In genomic region chr3:12231481-12231880, GRCh38 we compare ENCODE assay signal across 19 cellular contexts. TPM values are rescaled to one million over a fixed set of nuclear protein-coding genes. Genes with fewer than 3 reads are reported as not detected.
DNase-seq lines count a peak whose midpoint lies in the region; ATAC-seq, FAIRE-seq and TF ChIP-seq lines count a peak whose summit lies in the region.
"Had no signal": no experiment of that assay in that cellular context is flagged by ENCODE, and none has a peak within 500 bp of the region (broad histone marks: within the 10 kb centered on the region; RNA-seq: fewer than 3 reads in every experiment).

No MANE protein-coding gene starts in this region.

- no peak overlapping the region for H3K4me3 Mint-ChIP-seq in endodermal cell
- H3K4me3 Mint-ChIP-seq in natural killer cell treated with Interleukin-12 subunit alpha and Interleukin-12 subunit beta and Interleukin-15 and Interleukin-18, amount 100 ng/mL, for 72 hours, result no peak overlapping the region
- H3K4me3 Mint-ChIP-seq: H9 had no signal

- H3F3A ChIP-seq in SK-N-SH (replicated peaks; ENCODE audit: insufficient read depth), result peaks cover 5% of the 10 kb centered on the region

- no peak for DNase-seq in SK-N-SH
- DNase-seq in endodermal cell, result no peak
- DNase-seq in iris pigment epithelial cell (ENCODE audit: low read depth), result peak; percentile 29
- DNase-seq in natural killer cell treated with Interleukin-12 subunit alpha and Interleukin-12 subunit beta and Interleukin-15 and Interleukin-18, amount 100 ng/mL, for 72 hours (ENCODE audit: low spot score), result no peak
- DNase-seq in activated CD4-positive, alpha-beta T cell treated with anti-CD3 and anti-CD28 coated beads for 1 hour, result no peak
- DNase-seq in urothelium cell line (ENCODE audit: low spot score), result no peak
- DNase-seq in right lobe of liver, result no peak
- DNase-seq: AML-193, DMS79, H9, MG63, NCI-H1048, NCI-H1436 treated with DMSO at 0.1 percent for 48 hours, NCI-H2029, NCI-H2171 treated with DMSO at 0.1 percent for 48 hours, Right ventricle myocardium superior had no signal

- no peaks in the 10 kb centered on the region for H3K36me3 Mint-ChIP-seq in endodermal cell (ENCODE audit: low read depth)
- no peaks in the 10 kb centered on the region for H3K36me3 Mint-ChIP-seq in natural killer cell treated with Interleukin-12 subunit alpha and Interleukin-12 subunit beta and Interleukin-15 and Interleukin-18, amount 100 ng/mL, for 72 hours

- H3K9me3 ChIP-seq in SK-N-SH (no peaks in the 10 kb centered on the region), endodermal cell (ENCODE audit: control insufficient read depth, low read length) (peaks cover 6% of the 10 kb centered on the region), right lobe of liver (no peaks in the 10 kb centered on the region)
- H3K9me3 ChIP-seq: MG63 had no signal

- TF ChIP-seq EP300 in SK-N-SH (IDR thresholded peaks at IDR 0.05; ENCODE audit: borderline replicate concordance in 1 of 2, low read depth in 1 of 2, low read length in 1 of 2), result no peak

- intact Hi-C loops in right lobe of liver (cut with DNase I), result no loop called here

- no peaks in the 10 kb centered on the region for H3K79me2 ChIP-seq in SK-N-SH (ENCODE audit: insufficient read depth)

- H3K4me1 Mint-ChIP-seq in endodermal cell, result peaks cover 34% of the 10 kb centered on the region
- peaks cover 0 to 8% of the 10 kb centered on the region in 2 donors for H3K4me1 Mint-ChIP-seq in natural killer cell treated with Interleukin-12 subunit alpha and Interleukin-12 subunit beta and Interleukin-15 and Interleukin-18, amount 100 ng/mL, for 72 hours (ENCODE audit: low read depth in 2 of 2)

- H2AFZ ChIP-seq in SK-N-SH (ENCODE audit: low read depth), result no peak overlapping the region

- peaks cover 5% of the 10 kb centered on the region for H3K9me3 Mint-ChIP-seq in endodermal cell
- H3K9me3 Mint-ChIP-seq in natural killer cell treated with Interleukin-12 subunit alpha and Interleukin-12 subunit beta and Interleukin-15 and Interleukin-18, amount 100 ng/mL, for 72 hours, result peaks cover 2% of the 10 kb centered on the region

- no peaks in the 10 kb centered on the region for H4K20me1 ChIP-seq in SK-N-SH (ENCODE audit: insufficient read depth)

- H3K4me1 ChIP-seq in SK-N-SH (ENCODE audit: control insufficient read depth in 1 of 2, insufficient read depth in 2 of 2, low read depth in 1 of 2, low read length in 1 of 2) (no peaks in the 10 kb centered on the region; a peak in 1 of 4 replicates), endodermal cell (ENCODE audit: control insufficient read depth, insufficient read depth, low read length) (peaks cover 19% of the 10 kb centered on the region), right lobe of liver (no peaks in the 10 kb centered on the region)

- ATAC-seq in SK-N-SH treated with all-trans-retinoic acid at 6 μM for 48 hours, result no peak
- no peak for ATAC-seq in natural killer cell treated with Interleukin-12 subunit alpha and Interleukin-12 subunit beta and Interleukin-15 and Interleukin-18, amount 100 ng/mL, for 72 hours
- ATAC-seq in right lobe of liver, result no peak

- no peak for FAIRE-seq in urothelium cell line (lab: Jason Lieb, UNC)

- H3K27ac ChIP-seq in SK-N-SH (ENCODE audit: low read depth in 2 of 2, low read length in 1 of 2), result no peak overlapping the region
- H3K27ac ChIP-seq in endodermal cell (ENCODE audit: low read depth, low read length), result no peak overlapping the region
- no peak overlapping the region for H3K27ac ChIP-seq in right lobe of liver
- H3K27ac ChIP-seq: 22Rv1, C4-2B had no signal

- H3K4me3 ChIP-seq in SK-N-SH (ENCODE audit: low read depth in 2 of 2, low read length in 1 of 2) (no peak overlapping the region), endodermal cell (ENCODE audit: low read length) (peak overlapping the region; percentile 20), right lobe of liver (no peak overlapping the region)
- H3K4me3 ChIP-seq: MG63 had no signal

- H3K27me3 ChIP-seq in SK-N-SH (ENCODE audit: insufficient read depth), result no peaks in the 10 kb centered on the region
- no peaks in the 10 kb centered on the region for H3K27me3 ChIP-seq in endodermal cell (ENCODE audit: control insufficient read depth, insufficient read depth, low read length, poor library complexity, severe bottlenecking)
- H3K27me3 ChIP-seq in right lobe of liver, result no peaks in the 10 kb centered on the region
- H3K27me3 ChIP-seq: MG63 had no signal

- no peaks in the 10 kb centered on the region for H3K9me2 ChIP-seq in SK-N-SH

- H3K36me3 ChIP-seq in SK-N-SH (replicated peaks in 1 of 2; ENCODE audit: control insufficient read depth in 1 of 2, insufficient read depth in 2 of 2, low read length in 1 of 2) (no peaks in the 10 kb centered on the region), endodermal cell (ENCODE audit: control insufficient read depth, insufficient read depth, low read length) (no peaks in the 10 kb centered on the region), right lobe of liver (no peaks in the 10 kb centered on the region)
- H3K36me3 ChIP-seq: MG63 had no signal

- no peak for TF ChIP-seq RAD21 in SK-N-SH (IDR thresholded peaks at IDR 0.05; ENCODE audit: low read length)

- H3K9ac ChIP-seq in SK-N-SH (no peak overlapping the region), endodermal cell (ENCODE audit: extremely low read depth, low read length, poor library complexity, severe bottlenecking) (no peak overlapping the region)

- CTCF ChIA-PET in SK-N-SH (lab: Yijun Ruan, JAX), result no interaction called here

- no peaks in the 10 kb centered on the region for H3K27me3 Mint-ChIP-seq in endodermal cell (ENCODE audit: insufficient read depth)
- H3K27me3 Mint-ChIP-seq in natural killer cell treated with Interleukin-12 subunit alpha and Interleukin-12 subunit beta and Interleukin-15 and Interleukin-18, amount 100 ng/mL, for 72 hours, result peaks cover 19 to 45% of the 10 kb centered on the region in 2 donors

- WGBS in SK-N-SH (ENCODE audit: low lambda C conversion rate), result 66% methylated on average over 5 of the region's 5 CpGs
- WGBS in endodermal cell (ENCODE audit: insufficient coverage in 1 of 2, insufficient read length in 1 of 2), 2 experiments, result 93 to 100% methylated on average over 3 to 5 of the region's 5 CpGs
- WGBS in right lobe of liver (ENCODE audit: insufficient coverage, low coverage, low lambda C conversion rate, missing lambda C conversion rate), result 80% methylated on average over 5 of the region's 5 CpGs

- no peak overlapping the region for H3K4me2 ChIP-seq in SK-N-SH

- TF ChIP-seq CTCF in SK-N-SH (IDR thresholded peaks at IDR 0.05) (no peak), endodermal cell (conservative IDR thresholded peaks at IDR 0.05) (no peak), right lobe of liver (IDR thresholded peaks at IDR 0.05) (no peak)

- H3K27ac Mint-ChIP-seq in endodermal cell, result no peak overlapping the region
- no peak overlapping the region for H3K27ac Mint-ChIP-seq in natural killer cell treated with Interleukin-12 subunit alpha and Interleukin-12 subunit beta and Interleukin-15 and Interleukin-18, amount 100 ng/mL, for 72 hours

- TF ChIP-seq POLR2A in right lobe of liver (IDR thresholded peaks at IDR 0.05), result no peak

- POLR2A ChIA-PET in SK-N-SH (lab: Yijun Ruan, JAX), result no interaction called here

TF ChIP-seq in SK-N-SH, 30 proteins besides CTCF, POLR2A, EP300 and RAD21:
- TF ChIP-seq TCF12 (IDR thresholded peaks at IDR 0.05), result 0 out of 2 replicates have a peak, but pooled peaks have one; percentile 9
- TF ChIP-seq ZBTB33 (IDR thresholded peaks at IDR 0.05; ENCODE audit: borderline replicate concordance, low read depth), result no peak
TF ChIP-seq in SK-N-SH: peak in this region for 1.

TF ChIP-seq in SK-N-SH treated with all-trans-retinoic acid at 6 μM for 48 hours, 23 proteins besides CTCF, POLR2A, EP300 and RAD21 (continues in another document):
- TF ChIP-seq ARNTL (CRISPR knock-in tag; IDR thresholded peaks at IDR 0.05; ENCODE audit: borderline replicate concordance, low read depth), result no peak
- TF ChIP-seq BACH2 (CRISPR knock-in tag; IDR thresholded peaks at IDR 0.05; ENCODE audit: borderline replicate concordance), result no peak
- TF ChIP-seq CSDC2 (CRISPR knock-in tag; IDR thresholded peaks at IDR 0.05), result no peak
- TF ChIP-seq ZNF8 (CRISPR knock-in tag; IDR thresholded peaks at IDR 0.05), result no peak
- no peak for TF ChIP-seq RARB (CRISPR knock-in tag; IDR thresholded peaks at IDR 0.05)
- TF ChIP-seq ESRRG (CRISPR knock-in tag; IDR thresholded peaks at IDR 0.05), result no peak
- TF ChIP-seq TCF4 (CRISPR knock-in tag; IDR thresholded peaks at IDR 0.05; ENCODE audit: borderline replicate concordance), result no peak
- no peak for TF ChIP-seq ZNF565 (CRISPR knock-in tag; conservative IDR thresholded peaks at IDR 0.05; ENCODE audit: low read depth)
- no peak for TF ChIP-seq ZC3H10 (CRISPR knock-in tag; IDR thresholded peaks at IDR 0.05)
- TF ChIP-seq PATZ1 (CRISPR knock-in tag; IDR thresholded peaks at IDR 0.05; ENCODE audit: borderline replicate concordance), result no peak

RNA-seq across cellular contexts. Expression of gene PPARG, which starts 57.4 kb away (rescaled TPM):
- 2.5 and 2.8 TPM in 2 replicates for polyA plus RNA-seq in SK-N-SH (2012; rRNA removed)
- 3.3 and 3.4 TPM in 2 replicates for polyA plus RNA-seq in SK-N-SH (2012; cell fraction: cytosol; rRNA removed)
- polyA plus RNA-seq in SK-N-SH (2012; cell fraction: nucleus; rRNA removed), result 1.3 and 1.7 TPM in 2 replicates
- 1 to 10 TPM; 3.8 to 4.5 TPM for total RNA-seq in endodermal cell
- 0.93 TPM for polyA plus RNA-seq in endodermal cell (2013, experiment 1 of 2)
- polyA plus RNA-seq in endodermal cell (2013, experiment 2 of 2), result 0.58 TPM
- total RNA-seq in natural killer cell treated with Interleukin-12 subunit alpha and Interleukin-12 subunit beta and Interleukin-15 and Interleukin-18, amount 100 ng/mL, for 72 hours, result 1 to 10 TPM in 1 of 2 donors, not detected in 1; 5.6 TPM
- total RNA-seq in right lobe of liver, result 10 to 100 TPM in 3 of 6 experiments, 1 to 10 TPM in 3; 4.9 to 15.8 (median 10.8) TPM
